8 cellular contexts compared by ENCODE assay signal in genomic region chr22:43945632-43946390, GRCh38. TPM values are rescaled to one million over a fixed set of nuclear protein-coding genes. Genes with fewer than 3 reads are reported as not detected.
DNase-seq lines count a peak whose midpoint lies in the region; ATAC-seq, FAIRE-seq and TF ChIP-seq lines count a peak whose summit lies in the region.

No MANE protein-coding gene starts in this region.

- peak; percentile 82 for FAIRE-seq in GM18507 (lab: Jason Lieb, UNC)

- intact Hi-C loops in natural killer cell (cut with micrococcal nuclease), result loop anchor here (5.0 kb wide), 1 partner anchor 64 kb away; no protein-coding TSS in a partner anchor

- peak; percentile 73 for TF ChIP-seq CTCF in natural killer cell (IDR thresholded peaks at IDR 0.05)

- H3K4me1 Mint-ChIP-seq in natural killer cell, result no peaks in the 10 kb centered on the region

- in situ Hi-C loops in ACHN (cut with HindIII; ENCODE audit: low pct_ligation_motif_present, low pct_unique_long_range_greater_than_20kb, low sequenced_read_pairs), result no loop called here

- ATAC-seq in natural killer cell, result peak; percentile 82 to 98 (median 96)
- ATAC-seq in HG03354 (IDR thresholded peaks at IDR 0.05; ENCODE audit: poor library complexity, severe bottlenecking, unreplicated experiment), result no peak

- H3K36me3 Mint-ChIP-seq in natural killer cell, result no peaks in the 10 kb centered on the region

- H3K27ac Mint-ChIP-seq in natural killer cell, result no peak overlapping the region

- DNase-seq in ACHN (peak; percentile 55), GM18507 (ENCODE audit: extremely low spot score, insufficient read length, low read depth) (peak; percentile 52), NOMO-1 treated with DMSO at 0.1 percent for 48 hours (lab: John Stamatoyannopoulos, UW; ENCODE audit: unreplicated experiment) (peak; percentile 75), epidermal melanocyte (ENCODE audit: insufficient read length, low spot score) (peak; percentile 49), natural killer cell (peak; percentile 51), stromal cell of bone marrow (ENCODE audit: low read depth) (peak; percentile 42)
- peak; percentile 28 to 46 (median 37) for DNase-seq in activated CD8-positive, alpha-beta memory T cell treated with anti-CD3 and anti-CD28 coated beads for 48 hours (ENCODE audit: low read depth in 2 of 3, low spot score in 2 of 3)

- no peaks in the 10 kb centered on the region for H3K9me3 Mint-ChIP-seq in natural killer cell

- H3K4me3 Mint-ChIP-seq in natural killer cell, result no peak overlapping the region

- H3K27me3 Mint-ChIP-seq in natural killer cell (ENCODE audit: low read depth in 2 of 2), result peaks cover 12 to 13% of the 10 kb centered on the region in 2 donors

RNA-seq across cellular contexts. Expression of gene SAMM50, which starts 9.4 kb away (rescaled TPM):
- 10 to 100 TPM; 25.9 to 30.6 (median 29.7) TPM for total RNA-seq in natural killer cell

RNA-seq across cellular contexts. Expression of gene PNPLA3, which starts 22.2 kb away (rescaled TPM):
- under 1 TPM in 2 of 3 donors, not detected in 1; 0.53 to 0.54 TPM for total RNA-seq in natural killer cell

RNA-seq across cellular contexts. Expression of gene PNPLA5, which starts 54.0 kb away (rescaled TPM):
- not detected for total RNA-seq in natural killer cell
